In genomic region chr2:37377187-37377532, GRCh38 we compare ENCODE assay signal across 9 cellular contexts. TPM values are rescaled to one million over a fixed set of nuclear protein-coding genes. Genes with fewer than 3 reads are reported as not detected.
DNase-seq lines count a peak whose midpoint lies in the region; ATAC-seq and TF ChIP-seq lines count a peak whose summit lies in the region.
"Had no signal": no experiment of that assay in that cellular context is flagged by ENCODE, and none has a peak within 500 bp of the region (broad histone marks: within the 10 kb centered on the region; RNA-seq: fewer than 3 reads in every experiment).

No MANE protein-coding gene starts in this region.

- peak overlapping the region; percentile 35 to 51; a peak in 3 of 4 replicates for H3K4me3 ChIP-seq in HCT116 (replicated peaks in 1 of 2; ENCODE audit: low read depth in 1 of 2, low read length in 2 of 2)
- H3K4me3 ChIP-seq: upper lobe of left lung had no signal

- H3K27me3 ChIP-seq in HCT116 (ENCODE audit: insufficient read depth, low read length): 0 out of 2 replicates have a peak, but pooled peaks cover 10% of the 10 kb centered on the region
- H3K27me3 ChIP-seq: upper lobe of left lung had no signal

- no peak overlapping the region for H3K27ac ChIP-seq in HCT116 (ENCODE audit: low read depth, low read length)
- H3K27ac ChIP-seq: upper lobe of left lung had no signal

- intact Hi-C loops in HCT116 (cut with micrococcal nuclease): no loop called here

- no peaks in the 10 kb centered on the region for H3K36me3 ChIP-seq in HCT116 (ENCODE audit: control insufficient read depth in 1 of 2, insufficient read depth in 2 of 2, low read length in 2 of 2)
- H3K36me3 ChIP-seq: upper lobe of left lung had no signal

- H3K4me2 ChIP-seq in HCT116 (ENCODE audit: low read length): peak overlapping the region; percentile 87

- no peaks in the 10 kb centered on the region for H4K20me1 ChIP-seq in HCT116 (ENCODE audit: insufficient read depth)

- peak overlapping the region; percentile 81 for H2AFZ ChIP-seq in HCT116 (ENCODE audit: low read depth, low read length, poor library complexity, severe bottlenecking)

- H3K79me2 ChIP-seq in HCT116 (ENCODE audit: insufficient read depth, low read length): no peaks in the 10 kb centered on the region

- TF ChIP-seq POLR2A in HCT116 (IDR thresholded peaks at IDR 0.05; ENCODE audit: borderline replicate concordance, extremely low read depth, insufficient read depth, insufficient read length): peak; percentile 10

- H3K9ac ChIP-seq in HCT116 (ENCODE audit: low read length): no peak overlapping the region

- H3K9me3 ChIP-seq in HCT116 (ENCODE audit: control insufficient read depth in 1 of 2, insufficient read depth in 1 of 2, low read depth in 1 of 2, low read length in 2 of 2): no peaks in the 10 kb centered on the region
- H3K9me3 ChIP-seq: upper lobe of left lung had no signal

- CTCF ChIA-PET in HCT116 (lab: Charles Lee): no interaction called here

- DNase-seq in GM04503 (ENCODE audit: low read depth) (peak; percentile 57), HCT116 (ENCODE audit: low read depth, low spot score) (no peak), SK-MEL-5 (ENCODE audit: low read depth, low spot score) (peak; percentile 82), myocyte (ENCODE audit: low read depth) (peak; percentile 72), iPS-NIHi7 (ENCODE audit: extremely low spot score) (no peak), iPS-NIHi11 (ENCODE audit: low spot score) (no peak)
- DNase-seq: upper lobe of left lung had no signal

- no peak for TF ChIP-seq RAD21 in HCT116 (IDR thresholded peaks at IDR 0.05; ENCODE audit: low read depth)

- H3K9me2 ChIP-seq in HCT116 (ENCODE audit: insufficient read depth): no peaks in the 10 kb centered on the region

- in situ Hi-C loops in SK-MEL-5 (cut with HindIII; ENCODE audit: low pct_unique_long_range_greater_than_20kb, low sequenced_read_pairs): no loop called here

- ATAC-seq in HCT116: no peak
- no peak for ATAC-seq in GM21576 (IDR thresholded peaks at IDR 0.05; ENCODE audit: unreplicated experiment)
- ATAC-seq in GM21737 (IDR thresholded peaks at IDR 0.05; ENCODE audit: unreplicated experiment): no peak

- peaks cover 17 to 51% of the 10 kb centered on the region in 2 experiments for H3K4me1 ChIP-seq in HCT116 (ENCODE audit: control insufficient read depth in 1 of 2, insufficient read depth in 2 of 2, low read length in 2 of 2)
- H3K4me1 ChIP-seq: upper lobe of left lung had no signal

- RAD21 ChIA-PET in HCT116 (lab: Charles Lee; ENCODE audit: low non-redundant PET in 1 of 2, low total read pairs in 2 of 2, uncharacterized antibody in 2 of 2, unreplicated experiment in 2 of 2): interaction anchor here in 1 of 2 experiments (0.6 kb wide), 1 partner anchor 280 kb away, joined by 3 read pairs; no protein-coding TSS in a partner anchor

- TF ChIP-seq CTCF in HCT116 (IDR thresholded peaks at IDR 0.05 in 2 of 3, conservative IDR thresholded peaks at IDR 0.05 in 1 of 3; ENCODE audit: borderline replicate concordance in 1 of 3, insufficient read depth in 1 of 3, low read depth in 2 of 3, low read length in 2 of 3): no peak

- POLR2A ChIA-PET in HCT116 (lab: Charles Lee): interaction anchor here (0.8 kb wide), 1 partner anchor 1374 kb away, joined by 3 read pairs; the partner anchor contains the start of gene SRSF7

- no TSS peak for BruUV-seq in HCT116 (replicated peaks; lab: Mats Ljungman, UMichigan)

TF ChIP-seq in HCT116, 20 proteins besides CTCF, POLR2A, EP300 and RAD21:
- TF ChIP-seq SRF (IDR thresholded peaks at IDR 0.05; ENCODE audit: low read depth) (no peak), CEBPB (IDR thresholded peaks at IDR 0.05; ENCODE audit: low read depth) (no peak), ZFX (IDR thresholded peaks at IDR 0.05) (no peak), TCF7L2 (IDR thresholded peaks at IDR 0.05; ENCODE audit: borderline replicate concordance, extremely low read depth, insufficient read depth, insufficient read length) (no peak), ATF3 (IDR thresholded peaks at IDR 0.05) (no peak), CBX3 (IDR thresholded peaks at IDR 0.05; ENCODE audit: low read depth) (no peak), ZNF274 (IDR thresholded peaks at IDR 0.05; ENCODE audit: low read depth, low read length) (no peak)

RNA-seq across cellular contexts. Expression of gene QPCT, which starts 32.7 kb away (rescaled TPM):
- total RNA-seq in HCT116 (2021; ENCODE audit: unreplicated experiment) (not detected), myocyte (0.24 TPM in 1 of 2 replicates, not detected in the other)
- not detected in 2 replicates for polyA plus RNA-seq in HCT116 (2012)
- 2,187 and 2,298 TPM in 2 replicates for total RNA-seq in SK-MEL-5 (2014; rRNA removed; shearing (Covaris generic))
- 1,483 and 1,520 TPM in 2 replicates for polyA plus RNA-seq in SK-MEL-5 (2015; cell fraction: cytosol; rRNA removed)
- 229 and 235 TPM in 2 replicates for polyA plus RNA-seq in SK-MEL-5 (2015; cell fraction: nucleus; rRNA removed)
- 0.14 TPM for polyA plus RNA-seq in myocyte (2012)

RNA-seq across cellular contexts. Expression of gene PRKD3, which starts 52.5 kb away (rescaled TPM):
- 13.9 TPM for total RNA-seq in HCT116 (2021; ENCODE audit: unreplicated experiment)
- 4.6 and 5.7 TPM in 2 replicates for polyA plus RNA-seq in HCT116 (2012)
- total RNA-seq in SK-MEL-5 (2014; rRNA removed; shearing (Covaris generic)): 440 and 449 TPM in 2 replicates
- 173 and 283 TPM in 2 replicates for polyA plus RNA-seq in SK-MEL-5 (2015; cell fraction: cytosol; rRNA removed)
- 328 and 374 TPM in 2 replicates for polyA plus RNA-seq in SK-MEL-5 (2015; cell fraction: nucleus; rRNA removed)
- 19.6 and 24.2 TPM in 2 replicates for total RNA-seq in myocyte
- polyA plus RNA-seq in myocyte (2012): 11.9 TPM

Comparison
In these comparisons a context has a peak if more than half of its experiments do, and no peak if none do; other contexts are left out.
1. DNase-seq: peak in GM04503 (single experiment), SK-MEL-5 (single experiment) and myocyte (single experiment); none in HCT116 (single experiment), iPS-NIHi7 (single experiment) and iPS-NIHi11 (single experiment).
2. RNA of gene QPCT, which starts 32.7 kb away (total RNA-seq): 2,187 to 2,298 TPM in SK-MEL-5; 0.24 TPM in myocyte and not detected in HCT116 (single experiment); every median in the first group is over 1,000 times any median in the second.
3. RNA of gene PRKD3, which starts 52.5 kb away (total RNA-seq): 440 to 449 TPM in SK-MEL-5; 19.6 to 24.2 TPM in myocyte and 13.9 TPM in HCT116 (single experiment); every median in the first group is over 10 times any median in the second.